ENCODE assay signal across 8 cellular contexts in genomic region chr17:65278050-65278819, GRCh38.
DNase-seq lines count a peak whose midpoint lies in the region; ATAC-seq and TF ChIP-seq lines count a peak whose summit lies in the region.

No MANE protein-coding gene starts in this region.

- H3K36me3 ChIP-seq in HCT116 (ENCODE audit: control insufficient read depth in 1 of 2, insufficient read depth in 2 of 2, low read length in 2 of 2) (no peaks in the 10 kb centered on the region), RWPE2 (ENCODE audit: low read depth) (no peaks in the 10 kb centered on the region), kidney epithelial cell (ENCODE audit: control insufficient read depth, insufficient read depth, low read length) (no peaks in the 10 kb centered on the region)

- H3K27ac Mint-ChIP-seq in stimulated activated naive CD8-positive, alpha-beta T cell treated with anti-CD3 and anti-CD28 coated beads, Interleukin-15, amount 100 ng/mL, for 72 hours = no peak overlapping the region

- H3K4me3 ChIP-seq in HCT116 (replicated peaks in 1 of 2; ENCODE audit: low read depth in 1 of 2, low read length in 2 of 2) = no peak overlapping the region
- no peak overlapping the region for H3K4me3 ChIP-seq in RWPE2 (ENCODE audit: severe bottlenecking)
- no peak overlapping the region for H3K4me3 ChIP-seq in kidney epithelial cell (ENCODE audit: low read depth, low read length)

- H3K4me1 Mint-ChIP-seq in stimulated activated naive CD8-positive, alpha-beta T cell treated with anti-CD3 and anti-CD28 coated beads, Interleukin-15, amount 100 ng/mL, for 72 hours = peaks cover 17% of the 10 kb centered on the region

- no TSS peak for BruUV-seq in HCT116 (replicated peaks; lab: Mats Ljungman, UMichigan)

- H3K27me3 Mint-ChIP-seq in stimulated activated naive CD8-positive, alpha-beta T cell treated with anti-CD3 and anti-CD28 coated beads, Interleukin-15, amount 100 ng/mL, for 72 hours = peaks cover 30% of the 10 kb centered on the region

- no peak overlapping the region for H3K4me3 Mint-ChIP-seq in stimulated activated naive CD8-positive, alpha-beta T cell treated with anti-CD3 and anti-CD28 coated beads, Interleukin-15, amount 100 ng/mL, for 72 hours

- H4K20me1 ChIP-seq in HCT116 (ENCODE audit: insufficient read depth) = no peaks in the 10 kb centered on the region

- POLR2A ChIA-PET in HCT116 (lab: Charles Lee) = no interaction called here

- H3K27ac ChIP-seq in C4-2B (no peak overlapping the region), HCT116 (ENCODE audit: low read depth, low read length) (no peak overlapping the region), RWPE2 (ENCODE audit: poor library complexity, severe bottlenecking) (no peak overlapping the region)

- peak overlapping the region; percentile 51 for H2AFZ ChIP-seq in HCT116 (ENCODE audit: low read depth, low read length, poor library complexity, severe bottlenecking)

- H3K4me2 ChIP-seq in HCT116 (ENCODE audit: low read length) = no peak overlapping the region

- H3K4me1 ChIP-seq in HCT116 (ENCODE audit: control insufficient read depth in 1 of 2, insufficient read depth in 2 of 2, low read length in 2 of 2) (no peaks in the 10 kb centered on the region; a peak in 1 of 4 replicates), RWPE2 (ENCODE audit: insufficient read depth, poor library complexity, severe bottlenecking) (no peaks in the 10 kb centered on the region)

- in situ Hi-C loops in T47D (cut with HindIII; ENCODE audit: low pct_unique_long_range_greater_than_20kb, low sequenced_read_pairs) = no loop called here

- peak; percentile 90 for TF ChIP-seq RAD21 in HCT116 (IDR thresholded peaks at IDR 0.05; ENCODE audit: low read depth)

- TF ChIP-seq POLR2A in HCT116 (IDR thresholded peaks at IDR 0.05; ENCODE audit: borderline replicate concordance, extremely low read depth, insufficient read depth, insufficient read length) = no peak

- peak; percentile 57 for DNase-seq in HCT116 (ENCODE audit: low read depth, low spot score)
- no peak for DNase-seq in RWPE2 (ENCODE audit: low spot score)
- peak; percentile 55 to 69 for DNase-seq in T47D (ENCODE audit: low read depth in 1 of 2, low spot score in 1 of 2)
- no peak for DNase-seq in kidney epithelial cell (ENCODE audit: low read depth)
- DNase-seq in stimulated activated naive CD8-positive, alpha-beta T cell treated with anti-CD3 and anti-CD28 coated beads, Interleukin-15, amount 100 ng/mL, for 72 hours = peak; percentile 15 to 20

- intact Hi-C loops in HCT116 (cut with micrococcal nuclease) = loop anchor here (1.0 to 5.0 kb wide), 4 partner anchors 278 to 887 kb away; no protein-coding TSS in a partner anchor

- no peaks in the 10 kb centered on the region for H3K79me2 ChIP-seq in HCT116 (ENCODE audit: insufficient read depth, low read length)

- no peaks in the 10 kb centered on the region for H3K9me2 ChIP-seq in HCT116 (ENCODE audit: insufficient read depth)

- no peaks in the 10 kb centered on the region for H3K27me3 ChIP-seq in HCT116 (ENCODE audit: insufficient read depth, low read length)
- no peaks in the 10 kb centered on the region for H3K27me3 ChIP-seq in RWPE2 (ENCODE audit: insufficient read depth, poor library complexity, severe bottlenecking)
- no peaks in the 10 kb centered on the region for H3K27me3 ChIP-seq in kidney epithelial cell (ENCODE audit: control insufficient read depth, insufficient read depth, low read length)

- TF ChIP-seq CTCF in C4-2B (conservative IDR thresholded peaks at IDR 0.05) = peak; percentile 88
- TF ChIP-seq CTCF in HCT116 (IDR thresholded peaks at IDR 0.05 in 2 of 3, conservative IDR thresholded peaks at IDR 0.05 in 1 of 3; ENCODE audit: borderline replicate concordance in 1 of 3, insufficient read depth in 1 of 3, low read depth in 2 of 3, low read length in 2 of 3) = peak; percentile 59 to 94 (median 91); a peak in 5 of 6 replicates
- TF ChIP-seq CTCF in RWPE2 (IDR thresholded peaks at IDR 0.05; ENCODE audit: poor library complexity, severe bottlenecking) = peak; percentile 53
- TF ChIP-seq CTCF in kidney epithelial cell (IDR thresholded peaks at IDR 0.05; ENCODE audit: insufficient read depth, low read length, poor library complexity, severe bottlenecking) = peak; percentile 75

- H3K9me3 Mint-ChIP-seq in stimulated activated naive CD8-positive, alpha-beta T cell treated with anti-CD3 and anti-CD28 coated beads, Interleukin-15, amount 100 ng/mL, for 72 hours = no peaks in the 10 kb centered on the region

- no peak overlapping the region for H3K9ac ChIP-seq in HCT116 (ENCODE audit: low read length)

- RAD21 ChIA-PET in HCT116 (lab: Charles Lee; ENCODE audit: low non-redundant PET in 1 of 2, low total read pairs in 2 of 2, uncharacterized antibody in 2 of 2, unreplicated experiment in 2 of 2) = no interaction called here

- ATAC-seq in HCT116 = peak; percentile 99
- ATAC-seq in RWPE2 (ENCODE audit: low read depth) = peak; percentile 76
- peak; percentile 64 for ATAC-seq in stimulated activated naive CD8-positive, alpha-beta T cell treated with anti-CD3 and anti-CD28 coated beads, Interleukin-15, amount 100 ng/mL, for 72 hours
- no peak for ATAC-seq in HG02885 (IDR thresholded peaks at IDR 0.05; ENCODE audit: poor library complexity, unreplicated experiment)
- no peak for ATAC-seq in HG03442 (IDR thresholded peaks at IDR 0.05; ENCODE audit: unreplicated experiment)

- H3K9me3 ChIP-seq in HCT116 (ENCODE audit: control insufficient read depth in 1 of 2, insufficient read depth in 1 of 2, low read depth in 1 of 2, low read length in 2 of 2) = no peaks in the 10 kb centered on the region
- no peaks in the 10 kb centered on the region for H3K9me3 ChIP-seq in RWPE2 (ENCODE audit: severe bottlenecking)

- CTCF ChIA-PET in HCT116 (lab: Charles Lee) = interaction anchor here (0.7 to 1.9 kb wide), 5 partner anchors 12 to 887 kb away, joined by 3 to 13 read pairs (median 7); no protein-coding TSS in a partner anchor

TF ChIP-seq in HCT116, 20 proteins besides CTCF, POLR2A, EP300 and RAD21:
- TF ChIP-seq ZFX (IDR thresholded peaks at IDR 0.05) (no peak), ZBTB33 (IDR thresholded peaks at IDR 0.05; ENCODE audit: extremely low read depth, insufficient replicate concordance, low read length) (no peak), JUND (IDR thresholded peaks at IDR 0.05) (no peak), YY1 (IDR thresholded peaks at IDR 0.05; ENCODE audit: extremely low read depth, insufficient replicate concordance, low read depth, low read length) (no peak)
- TF ChIP-seq, protein P1, sequence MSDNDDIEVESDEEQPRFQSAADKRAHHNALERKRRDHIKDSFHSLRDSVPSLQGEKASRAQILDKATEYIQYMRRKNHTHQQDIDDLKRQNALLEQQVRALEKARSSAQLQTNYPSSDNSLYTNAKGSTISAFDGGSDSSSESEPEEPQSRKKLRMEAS (IDR thresholded peaks at IDR 0.05) = no peak
- TF ChIP-seq, protein P2, sequence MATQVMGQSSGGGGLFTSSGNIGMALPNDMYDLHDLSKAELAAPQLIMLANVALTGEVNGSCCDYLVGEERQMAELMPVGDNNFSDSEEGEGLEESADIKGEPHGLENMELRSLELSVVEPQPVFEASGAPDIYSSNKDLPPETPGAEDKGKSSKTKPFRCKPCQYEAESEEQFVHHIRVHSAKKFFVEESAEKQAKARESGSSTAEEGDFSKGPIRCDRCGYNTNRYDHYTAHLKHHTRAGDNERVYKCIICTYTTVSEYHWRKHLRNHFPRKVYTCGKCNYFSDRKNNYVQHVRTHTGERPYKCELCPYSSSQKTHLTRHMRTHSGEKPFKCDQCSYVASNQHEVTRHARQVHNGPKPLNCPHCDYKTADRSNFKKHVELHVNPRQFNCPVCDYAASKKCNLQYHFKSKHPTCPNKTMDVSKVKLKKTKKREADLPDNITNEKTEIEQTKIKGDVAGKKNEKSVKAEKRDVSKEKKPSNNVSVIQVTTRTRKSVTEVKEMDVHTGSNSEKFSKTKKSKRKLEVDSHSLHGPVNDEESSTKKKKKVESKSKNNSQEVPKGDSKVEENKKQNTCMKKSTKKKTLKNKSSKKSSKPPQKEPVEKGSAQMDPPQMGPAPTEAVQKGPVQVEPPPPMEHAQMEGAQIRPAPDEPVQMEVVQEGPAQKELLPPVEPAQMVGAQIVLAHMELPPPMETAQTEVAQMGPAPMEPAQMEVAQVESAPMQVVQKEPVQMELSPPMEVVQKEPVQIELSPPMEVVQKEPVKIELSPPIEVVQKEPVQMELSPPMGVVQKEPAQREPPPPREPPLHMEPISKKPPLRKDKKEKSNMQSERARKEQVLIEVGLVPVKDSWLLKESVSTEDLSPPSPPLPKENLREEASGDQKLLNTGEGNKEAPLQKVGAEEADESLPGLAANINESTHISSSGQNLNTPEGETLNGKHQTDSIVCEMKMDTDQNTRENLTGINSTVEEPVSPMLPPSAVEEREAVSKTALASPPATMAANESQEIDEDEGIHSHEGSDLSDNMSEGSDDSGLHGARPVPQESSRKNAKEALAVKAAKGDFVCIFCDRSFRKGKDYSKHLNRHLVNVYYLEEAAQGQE (IDR thresholded peaks at IDR 0.05; ENCODE audit: low read depth) = no peak

Comparison
In these comparisons a context has a peak if more than half of its experiments do, and no peak if none do; other contexts are left out.
1. ATAC-seq: peak in HCT116 (single experiment), RWPE2 (single experiment) and stimulated activated naive CD8-positive, alpha-beta T cell treated with anti-CD3 and anti-CD28 coated beads, Interleukin-15, amount 100 ng/mL, for 72 hours (single experiment); none in HG02885 (single experiment) and HG03442 (single experiment).
2. DNase-seq: peak in HCT116 (single experiment), T47D (2 of 2) and stimulated activated naive CD8-positive, alpha-beta T cell treated with anti-CD3 and anti-CD28 coated beads, Interleukin-15, amount 100 ng/mL, for 72 hours (2 of 2); none in RWPE2 (single experiment) and kidney epithelial cell (single experiment).
3. Peak in every context shown above with its lines, with median percentiles within 50 percentile points of each other: CTCF ChIP-seq.